ENCODE assay signal across 8 cellular contexts in genomic region chr1:8711873-8712412, GRCh38.
A peak's percentile ranks its signal among the peaks of the same experiment; 100 is the strongest.
DNase-seq lines count a peak whose midpoint lies in the region; ATAC-seq, FAIRE-seq and TF ChIP-seq lines count a peak whose summit lies in the region.

No MANE protein-coding gene starts in this region.

- peak overlapping the region; percentile 56 for H3K9ac ChIP-seq in SK-N-MC (ENCODE audit: insufficient read length)

- H3K27ac ChIP-seq in SK-N-MC (peak overlapping the region; percentile 90), foreskin keratinocyte (peak overlapping the region; percentile 10)

- TF ChIP-seq CTCF in foreskin keratinocyte (conservative IDR thresholded peaks at IDR 0.05): no peak
- TF ChIP-seq CTCF in retinal pigment epithelial cell (conservative IDR thresholded peaks at IDR 0.05; ENCODE audit: low read depth, low read length): no peak

- peak overlapping the region; percentile 54 for H3K4me3 ChIP-seq in SK-N-MC
- H3K4me3 ChIP-seq in retinal pigment epithelial cell (ENCODE audit: low read length): peak overlapping the region; percentile 7

- H3K4me1 ChIP-seq in foreskin keratinocyte: peaks cover 16% of the 10 kb centered on the region

- no peaks in the 10 kb centered on the region for H3K36me3 ChIP-seq in SK-N-MC (ENCODE audit: insufficient read depth, low read length)

- no peak for DNase-seq in GM19239 (ENCODE audit: insufficient read length, low spot score)
- DNase-seq in SK-N-MC (ENCODE audit: low read depth, low spot score): no peak
- DNase-seq in foreskin keratinocyte: no peak
- no peak for DNase-seq in retinal pigment epithelial cell (ENCODE audit: low read depth)
- DNase-seq in cerebellar nuclear complex (lab: John Stamatoyannopoulos, UW): no peak
- DNase-seq in frontal cortex (ENCODE audit: low spot score in 2 of 2): no peak
- DNase-seq in NCI-H345 treated with DMSO at 0.1 percent for 48 hours (lab: John Stamatoyannopoulos, UW; ENCODE audit: unreplicated experiment): no peak

- no peaks in the 10 kb centered on the region for H3K9me3 ChIP-seq in SK-N-MC (ENCODE audit: low read depth, low read length)

- no peaks in the 10 kb centered on the region for H3K27me3 ChIP-seq in foreskin keratinocyte

- FAIRE-seq in GM19239 (lab: Jason Lieb, UNC) (peak; percentile 31), frontal cortex (lab: Jason Lieb, UNC) (no peak)

- ATAC-seq in foreskin keratinocyte (no peak), HG02571 (IDR thresholded peaks at IDR 0.05; ENCODE audit: unreplicated experiment) (no peak)
